In genomic region chr9:70398145-70398556, GRCh38 we compare ENCODE assay signal across 9 cellular contexts. TPM values are rescaled to one million over a fixed set of nuclear protein-coding genes. Genes with fewer than 3 reads are reported as not detected.
A peak's percentile ranks its signal among the peaks of the same experiment; 100 is the strongest.
DNase-seq lines count a peak whose midpoint lies in the region; ATAC-seq and TF ChIP-seq lines count a peak whose summit lies in the region.
"Had no signal": no experiment of that assay in that cellular context is flagged by ENCODE, and none has a peak within 500 bp of the region (broad histone marks: within the 10 kb centered on the region; RNA-seq: fewer than 3 reads in every experiment).

No MANE protein-coding gene starts in this region.

- no peak for TF ChIP-seq CTCF in left lung (IDR thresholded peaks at IDR 0.05)
- no peak for TF ChIP-seq CTCF in foreskin keratinocyte (conservative IDR thresholded peaks at IDR 0.05)

- H3K9me3 ChIP-seq in left lung = no peaks in the 10 kb centered on the region

- DNase-seq in DMS53 (lab: John Stamatoyannopoulos, UW) = peak; percentile 6
- no peak for DNase-seq in DMS53 treated with DMSO at 0.1 percent for 48 hours (lab: John Stamatoyannopoulos, UW; ENCODE audit: unreplicated experiment)
- DNase-seq in SKM-1 treated with dmso at 0.1 percent for 144 hours (lab: John Stamatoyannopoulos, UW; ENCODE audit: unreplicated experiment) = peak; percentile 50
- no peak for DNase-seq in left lung
- DNase-seq in NCI-H1436 (lab: John Stamatoyannopoulos, UW) = no peak
- no peak for DNase-seq in anterior cingulate cortex (lab: John Stamatoyannopoulos, UW)
- no peak for DNase-seq in foreskin keratinocyte

- H3K27me3 ChIP-seq in left lung (no peaks in the 10 kb centered on the region), foreskin keratinocyte (no peaks in the 10 kb centered on the region)

- ATAC-seq in HG03025 (IDR thresholded peaks at IDR 0.05; ENCODE audit: low FRiP score, unreplicated experiment) (peak; percentile 99), left lung (peak; percentile 73), foreskin keratinocyte (no peak)

- peak overlapping the region in 1 of 2 donors; percentile 2 for H3K27ac ChIP-seq in left lung
- no peak overlapping the region for H3K27ac ChIP-seq in foreskin keratinocyte
- H3K27ac ChIP-seq: 22Rv1 had no signal

- H3K4me3 ChIP-seq in left lung = no peak overlapping the region

- H3K4me1 ChIP-seq in left lung (peaks cover 14 to 86% of the 10 kb centered on the region in 2 donors), foreskin keratinocyte (no peaks in the 10 kb centered on the region)

- H3K36me3 ChIP-seq in left lung = no peaks in the 10 kb centered on the region

- intact Hi-C loops in left lung (cut with DNase I) = no loop called here

RNA-seq across cellular contexts. Expression of gene KLF9, which starts 16.3 kb away (rescaled TPM):
- 10 to 100 TPM; 25.2 to 42.0 TPM for total RNA-seq in left lung
- 4.5 and 5.7 TPM in 2 replicates for total RNA-seq in foreskin keratinocyte
- 2.0 TPM in 2 replicates for polyA plus RNA-seq in foreskin keratinocyte

Comparison
In these comparisons a context has a peak if more than half of its experiments do, and no peak if none do; other contexts are left out.
1. DNase-seq: peak in DMS53 (single experiment) and SKM-1 treated with dmso at 0.1 percent for 144 hours (single experiment); none in DMS53 treated with DMSO at 0.1 percent for 48 hours (single experiment), left lung (0 of 2), NCI-H1436 (single experiment), anterior cingulate cortex (0 of 58) and foreskin keratinocyte (0 of 2).